Comparison of ENCODE assay signal across 27 cellular contexts in the genomic region with DNA sequence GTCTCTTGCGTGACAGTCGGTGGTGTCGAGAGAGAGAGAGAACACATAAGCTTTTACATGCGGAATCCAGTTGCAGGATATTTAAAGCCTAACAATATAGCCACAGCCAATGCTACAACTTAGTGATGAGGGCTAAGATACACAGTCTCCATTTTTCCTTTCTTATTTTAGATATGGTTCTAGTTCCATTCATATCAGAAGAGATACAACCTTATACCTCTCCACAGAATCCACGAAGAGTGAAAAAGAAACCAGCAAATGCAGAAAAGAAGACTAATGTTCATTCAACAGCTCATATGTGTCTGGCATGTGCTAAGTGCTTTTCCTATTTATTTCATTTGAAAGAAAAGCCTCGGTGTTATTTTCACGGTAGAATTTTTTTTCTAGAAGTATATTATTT.
"Had no signal": no experiment of that assay in that cellular context is flagged by ENCODE, and none has a peak within 500 bp of the region (broad histone marks: within the 10 kb centered on the region; RNA-seq: fewer than 3 reads in every experiment).

No MANE protein-coding gene starts in this region.

- H3K9me3 ChIP-seq: heart left ventricle, prostate gland, right atrium auricular region, suprapubic skin, transverse colon, upper lobe of right lung, uterus had no signal

- H3K36me3 ChIP-seq: heart left ventricle, prostate gland, right atrium auricular region, suprapubic skin, transverse colon, upper lobe of right lung, uterus had no signal

- DNase-seq: dorsolateral prefrontal cortex; effector CD4-positive, alpha-beta T cell; heart left ventricle; kidney; mesenchymal stem cell; mucosa of descending colon; naive B cell; nucleus accumbens; stimulated activated CD4-positive, alpha-beta T cell treated with anti-CD3 and anti-CD28 coated beads, Interleukin-12 subunit alpha, Interleukin-12 subunit beta, amount 100 ng/mL, for 4 hours; stimulated activated CD4-positive, alpha-beta T cell treated with anti-CD3 and anti-CD28 coated beads, Interleukin-1b, Interleukin-23, amount 100 ng/mL, for 48 hours; stimulated activated CD4-positive, alpha-beta T cell treated with anti-CD3 and anti-CD28 coated beads, Interleukin-4, amount 100 ng/mL, for 1 hour; transverse colon; upper lobe of right lung; uterus had no signal

- ATAC-seq: heart left ventricle; left lobe of liver; mucosa of descending colon; sciatic nerve; stimulated activated effector memory CD8-positive, alpha-beta T cell treated with anti-CD3 and anti-CD28 coated beads, Interleukin-12 subunit alpha, Interleukin-12 subunit beta, amount 100 ng/mL, for 72 hours; upper lobe of right lung had no signal

- H3K4me3 Mint-ChIP-seq: mesothelial cell of epicardium; naive B cell; natural killer cell treated with Interleukin-12 subunit alpha and Interleukin-12 subunit beta and Interleukin-15 and Interleukin-18, amount 100 ng/mL, for 72 hours; neural crest cell; stimulated activated effector memory CD8-positive, alpha-beta T cell treated with anti-CD3 and anti-CD28 coated beads, Interleukin-12 subunit alpha, Interleukin-12 subunit beta, amount 100 ng/mL, for 72 hours; stimulated activated naive CD8-positive, alpha-beta T cell treated with anti-CD3 and anti-CD28 coated beads, Interleukin-15, Interleukin-2, amounts not matched to agents 100 ng/mL and 50 ng/mL, for 24 hours had no signal

- H3K4me3 ChIP-seq: dorsolateral prefrontal cortex, heart left ventricle, hepatocyte, lung, mucosa of descending colon, prostate gland, right atrium auricular region, smooth muscle cell, suprapubic skin, transverse colon, upper lobe of right lung, uterus had no signal

- H3K36me3 Mint-ChIP-seq: mesothelial cell of epicardium; naive B cell; natural killer cell treated with Interleukin-12 subunit alpha and Interleukin-12 subunit beta and Interleukin-15 and Interleukin-18, amount 100 ng/mL, for 72 hours; stimulated activated effector memory CD8-positive, alpha-beta T cell treated with anti-CD3 and anti-CD28 coated beads, Interleukin-12 subunit alpha, Interleukin-12 subunit beta, amount 100 ng/mL, for 72 hours had no signal

- H3K27me3 Mint-ChIP-seq: naive B cell; natural killer cell treated with Interleukin-12 subunit alpha and Interleukin-12 subunit beta and Interleukin-15 and Interleukin-18, amount 100 ng/mL, for 72 hours; stimulated activated naive CD8-positive, alpha-beta T cell treated with anti-CD3 and anti-CD28 coated beads, Interleukin-15, Interleukin-2, amounts not matched to agents 100 ng/mL and 50 ng/mL, for 24 hours had no signal

- H3K79me2 ChIP-seq: hepatocyte had no signal

- H3K4me1 ChIP-seq: heart left ventricle, prostate gland, right atrium auricular region, suprapubic skin, transverse colon, upper lobe of right lung, uterus had no signal

- H3K27ac ChIP-seq: dorsolateral prefrontal cortex, heart left ventricle, hepatocyte, prostate gland, right atrium auricular region, suprapubic skin, transverse colon, upper lobe of right lung, uterus had no signal

- H3K27me3 ChIP-seq: dorsolateral prefrontal cortex, heart left ventricle, hepatocyte, right atrium auricular region, suprapubic skin, transverse colon, upper lobe of right lung, uterus had no signal

- H3K4me2 ChIP-seq: hepatocyte, smooth muscle cell had no signal

- H3K27ac Mint-ChIP-seq: mesothelial cell of epicardium; naive B cell; natural killer cell treated with Interleukin-12 subunit alpha and Interleukin-12 subunit beta and Interleukin-15 and Interleukin-18, amount 100 ng/mL, for 72 hours; stimulated activated effector memory CD8-positive, alpha-beta T cell treated with anti-CD3 and anti-CD28 coated beads, Interleukin-12 subunit alpha, Interleukin-12 subunit beta, amount 100 ng/mL, for 72 hours; stimulated activated naive CD8-positive, alpha-beta T cell treated with anti-CD3 and anti-CD28 coated beads, Interleukin-15, Interleukin-2, amounts not matched to agents 100 ng/mL and 50 ng/mL, for 24 hours had no signal

- H2AFZ ChIP-seq: hepatocyte had no signal

- H3K4me1 Mint-ChIP-seq: naive B cell had no signal

- H3K9me3 Mint-ChIP-seq: natural killer cell treated with Interleukin-12 subunit alpha and Interleukin-12 subunit beta and Interleukin-15 and Interleukin-18, amount 100 ng/mL, for 72 hours; stimulated activated effector memory CD8-positive, alpha-beta T cell treated with anti-CD3 and anti-CD28 coated beads, Interleukin-12 subunit alpha, Interleukin-12 subunit beta, amount 100 ng/mL, for 72 hours; stimulated activated naive CD8-positive, alpha-beta T cell treated with anti-CD3 and anti-CD28 coated beads, Interleukin-15, Interleukin-2, amounts not matched to agents 100 ng/mL and 50 ng/mL, for 24 hours had no signal
